24 cellular contexts compared by ENCODE assay signal in genomic region chr1:36881071-36881405, GRCh38.
"Had no signal": no experiment of that assay in that cellular context is flagged by ENCODE, and none has a peak within 500 bp of the region (broad histone marks: within the 10 kb centered on the region; RNA-seq: fewer than 3 reads in every experiment).

No MANE protein-coding gene starts in this region.

- H3K4me3 ChIP-seq: adrenal gland, ascending aorta, dorsolateral prefrontal cortex, gastroesophageal sphincter, heart left ventricle, psoas muscle, right atrium auricular region had no signal

- H3K9me3 Mint-ChIP-seq: activated B cell treated with CpG ODN at 0.5 μM for 24 hours; activated T-helper 17 cell treated with anti-CD3 and anti-CD28 coated beads, Interleukin-2, amount 50 U/mL, for 72 hours; central memory CD8-positive, alpha-beta T cell; endodermal cell; natural killer cell treated with Interleukin-12 subunit alpha and Interleukin-12 subunit beta and Interleukin-15 and Interleukin-18, amount 100 ng/mL, for 72 hours; T-helper 1 cell treated with Interleukin-12 subunit alpha and Interleukin-12 subunit beta and Interleukin-4 antibody, amounts not matched to agents 30 μg/mL and 1 μg/mL, for 36 hours had no signal

- H3K27ac ChIP-seq: adrenal gland, ascending aorta, brain microvascular endothelial cell, dorsolateral prefrontal cortex, gastroesophageal sphincter, heart left ventricle, psoas muscle, right atrium auricular region had no signal

- H3K36me3 Mint-ChIP-seq: activated naive CD8-positive, alpha-beta T cell; natural killer cell treated with Interleukin-12 subunit alpha and Interleukin-12 subunit beta and Interleukin-15 and Interleukin-18, amount 100 ng/mL, for 72 hours had no signal

- H3K4me3 Mint-ChIP-seq: activated B cell treated with CpG ODN at 0.5 μM for 24 hours; activated CD4-positive, alpha-beta T cell treated with anti-CD3 and anti-CD28 coated beads for 36 hours; activated naive CD8-positive, alpha-beta T cell; activated T-helper 17 cell treated with anti-CD3 and anti-CD28 coated beads, Interleukin-2, amount 50 U/mL, for 72 hours; central memory CD8-positive, alpha-beta T cell; endodermal cell; natural killer cell treated with Interleukin-12 subunit alpha and Interleukin-12 subunit beta and Interleukin-15 and Interleukin-18, amount 100 ng/mL, for 72 hours; T-helper 1 cell treated with Interleukin-12 subunit alpha and Interleukin-12 subunit beta and Interleukin-4 antibody, amounts not matched to agents 30 μg/mL and 1 μg/mL, for 36 hours had no signal

- H3K4me1 ChIP-seq: adrenal gland, ascending aorta, gastroesophageal sphincter, heart left ventricle, psoas muscle, right atrium auricular region had no signal

- H3K36me3 ChIP-seq: adrenal gland, ascending aorta, brain microvascular endothelial cell, gastroesophageal sphincter, heart left ventricle, right atrium auricular region had no signal

- DNase-seq: activated B cell treated with CpG ODN at 0.5 μM for 24 hours; activated CD4-positive, alpha-beta T cell treated with anti-CD3 and anti-CD28 coated beads for 36 hours; activated CD4-positive, alpha-beta T cell treated with anti-CD3 and anti-CD28 coated beads, Interleukin-2, amount 50 U/mL, for 4 hours; activated naive CD4-positive, alpha-beta T cell; activated T-cell treated with anti-CD3 and anti-CD28 coated beads, Interleukin-2, amount 50 U/mL, for 1 hour; brain microvascular endothelial cell; kidney; mammary epithelial cell; midbrain; psoas muscle; stimulated activated CD4-positive, alpha-beta T cell treated with anti-CD3 and anti-CD28 coated beads, Interleukin-4, amount 100 ng/mL, for 24 hours; stimulated activated naive CD4-positive, alpha-beta T cell treated with Interleukin-2 at 50 U/mL for 16 hours had no signal

- ATAC-seq: activated CD4-positive, alpha-beta T cell treated with anti-CD3 and anti-CD28 coated beads for 36 hours; activated T-helper 17 cell treated with anti-CD3 and anti-CD28 coated beads, Interleukin-2, amount 50 U/mL, for 72 hours; gastroesophageal sphincter; heart left ventricle; psoas muscle had no signal

- H3K27me3 ChIP-seq: adrenal gland, ascending aorta, brain microvascular endothelial cell, right atrium auricular region had no signal

- H3K27ac Mint-ChIP-seq: activated B cell treated with CpG ODN at 0.5 μM for 24 hours; activated CD4-positive, alpha-beta T cell treated with anti-CD3 and anti-CD28 coated beads for 36 hours; activated naive CD8-positive, alpha-beta T cell; activated T-helper 17 cell treated with anti-CD3 and anti-CD28 coated beads, Interleukin-2, amount 50 U/mL, for 72 hours; endodermal cell; natural killer cell treated with Interleukin-12 subunit alpha and Interleukin-12 subunit beta and Interleukin-15 and Interleukin-18, amount 100 ng/mL, for 72 hours; T-helper 1 cell treated with Interleukin-12 subunit alpha and Interleukin-12 subunit beta and Interleukin-4 antibody, amounts not matched to agents 30 μg/mL and 1 μg/mL, for 36 hours had no signal

- H3K9me3 ChIP-seq: adrenal gland, ascending aorta, gastroesophageal sphincter, heart left ventricle, psoas muscle, right atrium auricular region had no signal

- H3K4me1 Mint-ChIP-seq: activated B cell treated with CpG ODN at 0.5 μM for 24 hours; activated CD4-positive, alpha-beta T cell treated with anti-CD3 and anti-CD28 coated beads for 36 hours; activated T-helper 17 cell treated with anti-CD3 and anti-CD28 coated beads, Interleukin-2, amount 50 U/mL, for 72 hours; central memory CD8-positive, alpha-beta T cell; endodermal cell had no signal
